16 cellular contexts compared by ENCODE assay signal in the genomic region with DNA sequence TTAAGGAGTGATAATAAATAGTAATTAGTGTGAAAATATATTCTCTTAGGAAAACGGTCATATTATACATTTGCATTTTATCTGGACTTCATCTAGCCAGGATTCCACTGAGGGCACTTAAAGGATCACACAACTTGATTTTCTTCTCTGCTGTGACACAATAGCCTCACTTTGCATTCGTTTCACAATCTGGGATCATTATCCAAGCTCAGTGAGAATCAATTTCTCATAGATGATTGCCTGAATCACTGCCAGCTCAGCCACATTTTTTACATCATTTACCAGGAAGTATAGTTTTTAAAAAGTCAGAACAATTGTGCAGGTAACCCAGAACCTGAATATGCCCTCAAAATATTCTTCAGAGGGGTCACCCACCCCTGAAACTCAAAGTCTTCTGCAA.
DNase-seq lines count a peak whose midpoint lies in the region; ATAC-seq and TF ChIP-seq lines count a peak whose summit lies in the region.
"Had no signal": no experiment of that assay in that cellular context is flagged by ENCODE, and none has a peak within 500 bp of the region (broad histone marks: within the 10 kb centered on the region; RNA-seq: fewer than 3 reads in every experiment).

No MANE protein-coding gene starts in this region.

- POLR2A ChIA-PET in WTC11 (lab: Charles Lee): no interaction called here

- 20 to 37% methylated on average over 2 of the region's 2 CpGs for WGBS in esophagus squamous epithelium, 2 donors

- peak; percentile 52 for DNase-seq in NCI-H1417 treated with DMSO at 0.1 percent for 48 hours (lab: John Stamatoyannopoulos, UW)
- no peak for DNase-seq in WTC11 (ENCODE audit: low spot score)
- DNase-seq in activated T-cell treated with anti-CD3 and anti-CD28 coated beads, Interleukin-2, amount 50 U/mL, for 1 hour: no peak
- no peak for DNase-seq in activated T-cell treated with anti-CD3 and anti-CD28 coated beads, Interleukin-2, amount 50 U/mL, for 24 hours
- no peak for DNase-seq in esophagus squamous epithelium (lab: John Stamatoyannopoulos, UW)
- DNase-seq: DMS 273 treated with DMSO at 0.1 percent for 48 hours, MV-4-11, NCI-H1694 treated with DMSO at 0.1 percent for 48 hours, NCI-H2171, NCI-H446 treated with DMSO at 0.1 percent for 48 hours, OCI-M1 had no signal

- H3K9me3 ChIP-seq in HUES48 (ENCODE audit: control insufficient read depth, insufficient read depth, low read length): no peaks in the 10 kb centered on the region
- no peaks in the 10 kb centered on the region for H3K9me3 ChIP-seq in iPS-20b (ENCODE audit: insufficient read depth, low read depth, low read length)
- H3K9me3 ChIP-seq in esophagus squamous epithelium: no peaks in the 10 kb centered on the region
- H3K9me3 ChIP-seq: BLaER1 had no signal

- no peak overlapping the region for H3K4me3 Mint-ChIP-seq in WTC11
- no peak overlapping the region for H3K4me3 Mint-ChIP-seq in activated T-cell treated with anti-CD3 and anti-CD28 coated beads, Interleukin-2, amount 50 U/mL, for 24 hours

- H3K27me3 Mint-ChIP-seq in WTC11 (ENCODE audit: low read depth): no peaks in the 10 kb centered on the region
- no peaks in the 10 kb centered on the region for H3K27me3 Mint-ChIP-seq in activated T-cell treated with anti-CD3 and anti-CD28 coated beads, Interleukin-2, amount 50 U/mL, for 24 hours

- no peak overlapping the region for H3K9ac ChIP-seq in HUES48 (ENCODE audit: low read depth, low read length)
- H3K9ac ChIP-seq in iPS-20b (ENCODE audit: low read depth, low read length): peak overlapping the region; percentile 75; the same call in 1 of the 2 replicates
- H3K9ac ChIP-seq: BLaER1 had no signal

- 0 out of 2 replicates have a peak, but pooled peaks cover 8% of the 10 kb centered on the region for H3K36me3 ChIP-seq in HUES48 (ENCODE audit: control insufficient read depth, insufficient read depth, low read length)
- peaks cover 7% of the 10 kb centered on the region; the same call in 1 of the 2 replicates for H3K36me3 ChIP-seq in iPS-20b (ENCODE audit: insufficient read depth, low read depth, low read length)
- no peaks in the 10 kb centered on the region for H3K36me3 ChIP-seq in esophagus squamous epithelium
- H3K36me3 ChIP-seq: BLaER1 had no signal

- no peak for TF ChIP-seq POLR2A in esophagus squamous epithelium (IDR thresholded peaks at IDR 0.05)

- no peaks in the 10 kb centered on the region for H3K9me3 Mint-ChIP-seq in WTC11
- H3K9me3 Mint-ChIP-seq in activated T-cell treated with anti-CD3 and anti-CD28 coated beads, Interleukin-2, amount 50 U/mL, for 24 hours: no peaks in the 10 kb centered on the region

- no peak for ATAC-seq in WTC11
- ATAC-seq in HG03039 (IDR thresholded peaks at IDR 0.05; ENCODE audit: unreplicated experiment): no peak

- H3K36me3 Mint-ChIP-seq in WTC11: peaks cover 5% of the 10 kb centered on the region; the same call in 1 of the 2 replicates
- H3K36me3 Mint-ChIP-seq in activated T-cell treated with anti-CD3 and anti-CD28 coated beads, Interleukin-2, amount 50 U/mL, for 24 hours (ENCODE audit: low read depth): no peaks in the 10 kb centered on the region

- peak overlapping the region; percentile 98 for H3K27ac Mint-ChIP-seq in WTC11
- H3K27ac Mint-ChIP-seq in activated T-cell treated with anti-CD3 and anti-CD28 coated beads, Interleukin-2, amount 50 U/mL, for 24 hours: no peak overlapping the region

- H3K27me3 ChIP-seq in HUES48 (ENCODE audit: control insufficient read depth, insufficient read depth, low read length) (no peaks in the 10 kb centered on the region), iPS-20b (ENCODE audit: insufficient read depth, low read length) (no peaks in the 10 kb centered on the region), esophagus squamous epithelium (no peaks in the 10 kb centered on the region)
- H3K27me3 ChIP-seq: BLaER1 had no signal

- H3K4me3 ChIP-seq in HUES48 (ENCODE audit: low read depth, low read length) (no peak overlapping the region), iPS-20b (ENCODE audit: low read length) (no peak overlapping the region), esophagus squamous epithelium (no peak overlapping the region)
- H3K4me3 ChIP-seq: BLaER1 had no signal

- intact Hi-C loops in esophagus squamous epithelium (cut with DNase I): no loop called here

- H3K27ac ChIP-seq in HUES48 (ENCODE audit: low read depth, low read length) (peak overlapping the region; percentile 76), iPS-20b (ENCODE audit: low read length) (no peak overlapping the region), esophagus squamous epithelium (peak overlapping the region in 1 of 4 donors; percentile 4)
- H3K27ac ChIP-seq: BLaER1, RWPE1 had no signal

- CTCF ChIA-PET in WTC11 (lab: Charles Lee): no interaction called here

- TF ChIP-seq CTCF in WTC11 (IDR thresholded peaks at IDR 0.05) (no peak), esophagus squamous epithelium (IDR thresholded peaks at IDR 0.05) (no peak)

- H3K4me1 Mint-ChIP-seq in WTC11: peaks cover 82% of the 10 kb centered on the region
- no peaks in the 10 kb centered on the region for H3K4me1 Mint-ChIP-seq in activated T-cell treated with anti-CD3 and anti-CD28 coated beads, Interleukin-2, amount 50 U/mL, for 24 hours (ENCODE audit: low read depth)

- peaks cover 66% of the 10 kb centered on the region for H3K4me1 ChIP-seq in HUES48 (ENCODE audit: control insufficient read depth, insufficient read depth, low read length)
- peaks cover 50% of the 10 kb centered on the region for H3K4me1 ChIP-seq in iPS-20b (ENCODE audit: insufficient read depth, low read length)
- H3K4me1 ChIP-seq in esophagus squamous epithelium: peaks cover 0 to 61% (median 6%) of the 10 kb centered on the region in 3 donors
- H3K4me1 ChIP-seq: BLaER1 had no signal

TF ChIP-seq in WTC11, 78 proteins besides CTCF, POLR2A, EP300 and RAD21 (continues in another document):
- TF ChIP-seq NFE2L1 (CRISPR knock-in tag; IDR thresholded peaks at IDR 0.05) (no peak), HMGA2 (CRISPR knock-in tag; IDR thresholded peaks at IDR 0.05) (no peak), NR2C2 (CRISPR knock-in tag; IDR thresholded peaks at IDR 0.05) (no peak), ZNF263 (CRISPR knock-in tag; IDR thresholded peaks at IDR 0.05; ENCODE audit: low read depth) (no peak), ZNF219 (CRISPR knock-in tag; IDR thresholded peaks at IDR 0.05; ENCODE audit: borderline replicate concordance) (no peak), ZBTB21 (CRISPR knock-in tag; IDR thresholded peaks at IDR 0.05; ENCODE audit: borderline replicate concordance) (no peak)
- TF ChIP-seq, protein P1, sequence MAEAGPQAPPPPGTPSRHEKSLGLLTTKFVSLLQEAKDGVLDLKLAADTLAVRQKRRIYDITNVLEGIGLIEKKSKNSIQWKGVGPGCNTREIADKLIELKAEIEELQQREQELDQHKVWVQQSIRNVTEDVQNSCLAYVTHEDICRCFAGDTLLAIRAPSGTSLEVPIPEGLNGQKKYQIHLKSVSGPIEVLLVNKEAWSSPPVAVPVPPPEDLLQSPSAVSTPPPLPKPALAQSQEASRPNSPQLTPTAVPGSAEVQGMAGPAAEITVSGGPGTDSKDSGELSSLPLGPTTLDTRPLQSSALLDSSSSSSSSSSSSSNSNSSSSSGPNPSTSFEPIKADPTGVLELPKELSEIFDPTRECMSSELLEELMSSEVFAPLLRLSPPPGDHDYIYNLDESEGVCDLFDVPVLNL (CRISPR knock-in tag; IDR thresholded peaks at IDR 0.05; ENCODE audit: borderline replicate concordance, low read depth): no peak
- TF ChIP-seq, protein P2, sequence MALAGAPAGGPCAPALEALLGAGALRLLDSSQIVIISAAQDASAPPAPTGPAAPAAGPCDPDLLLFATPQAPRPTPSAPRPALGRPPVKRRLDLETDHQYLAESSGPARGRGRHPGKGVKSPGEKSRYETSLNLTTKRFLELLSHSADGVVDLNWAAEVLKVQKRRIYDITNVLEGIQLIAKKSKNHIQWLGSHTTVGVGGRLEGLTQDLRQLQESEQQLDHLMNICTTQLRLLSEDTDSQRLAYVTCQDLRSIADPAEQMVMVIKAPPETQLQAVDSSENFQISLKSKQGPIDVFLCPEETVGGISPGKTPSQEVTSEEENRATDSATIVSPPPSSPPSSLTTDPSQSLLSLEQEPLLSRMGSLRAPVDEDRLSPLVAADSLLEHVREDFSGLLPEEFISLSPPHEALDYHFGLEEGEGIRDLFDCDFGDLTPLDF (CRISPR knock-in tag; IDR thresholded peaks at IDR 0.05): no peak
- TF ChIP-seq, protein P3, sequence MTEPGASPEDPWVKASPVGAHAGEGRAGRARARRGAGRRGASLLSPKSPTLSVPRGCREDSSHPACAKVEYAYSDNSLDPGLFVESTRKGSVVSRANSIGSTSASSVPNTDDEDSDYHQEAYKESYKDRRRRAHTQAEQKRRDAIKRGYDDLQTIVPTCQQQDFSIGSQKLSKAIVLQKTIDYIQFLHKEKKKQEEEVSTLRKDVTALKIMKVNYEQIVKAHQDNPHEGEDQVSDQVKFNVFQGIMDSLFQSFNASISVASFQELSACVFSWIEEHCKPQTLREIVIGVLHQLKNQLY (CRISPR knock-in tag; IDR thresholded peaks at IDR 0.05): no peak
- TF ChIP-seq, protein P4, sequence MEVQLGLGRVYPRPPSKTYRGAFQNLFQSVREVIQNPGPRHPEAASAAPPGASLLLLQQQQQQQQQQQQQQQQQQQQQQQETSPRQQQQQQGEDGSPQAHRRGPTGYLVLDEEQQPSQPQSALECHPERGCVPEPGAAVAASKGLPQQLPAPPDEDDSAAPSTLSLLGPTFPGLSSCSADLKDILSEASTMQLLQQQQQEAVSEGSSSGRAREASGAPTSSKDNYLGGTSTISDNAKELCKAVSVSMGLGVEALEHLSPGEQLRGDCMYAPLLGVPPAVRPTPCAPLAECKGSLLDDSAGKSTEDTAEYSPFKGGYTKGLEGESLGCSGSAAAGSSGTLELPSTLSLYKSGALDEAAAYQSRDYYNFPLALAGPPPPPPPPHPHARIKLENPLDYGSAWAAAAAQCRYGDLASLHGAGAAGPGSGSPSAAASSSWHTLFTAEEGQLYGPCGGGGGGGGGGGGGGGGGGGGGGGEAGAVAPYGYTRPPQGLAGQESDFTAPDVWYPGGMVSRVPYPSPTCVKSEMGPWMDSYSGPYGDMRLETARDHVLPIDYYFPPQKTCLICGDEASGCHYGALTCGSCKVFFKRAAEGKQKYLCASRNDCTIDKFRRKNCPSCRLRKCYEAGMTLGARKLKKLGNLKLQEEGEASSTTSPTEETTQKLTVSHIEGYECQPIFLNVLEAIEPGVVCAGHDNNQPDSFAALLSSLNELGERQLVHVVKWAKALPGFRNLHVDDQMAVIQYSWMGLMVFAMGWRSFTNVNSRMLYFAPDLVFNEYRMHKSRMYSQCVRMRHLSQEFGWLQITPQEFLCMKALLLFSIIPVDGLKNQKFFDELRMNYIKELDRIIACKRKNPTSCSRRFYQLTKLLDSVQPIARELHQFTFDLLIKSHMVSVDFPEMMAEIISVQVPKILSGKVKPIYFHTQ (CRISPR knock-in tag; IDR thresholded peaks at IDR 0.05): no peak
- TF ChIP-seq, protein P5, sequence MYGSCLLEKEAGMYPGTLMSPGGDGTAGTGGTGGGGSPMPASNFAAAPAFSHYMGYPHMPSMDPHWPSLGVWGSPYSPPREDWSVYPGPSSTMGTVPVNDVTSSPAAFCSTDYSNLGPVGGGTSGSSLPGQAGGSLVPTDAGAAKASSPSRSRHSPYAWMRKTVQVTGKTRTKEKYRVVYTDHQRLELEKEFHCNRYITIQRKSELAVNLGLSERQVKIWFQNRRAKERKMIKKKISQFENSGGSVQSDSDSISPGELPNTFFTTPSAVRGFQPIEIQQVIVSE (CRISPR knock-in tag; IDR thresholded peaks at IDR 0.05; ENCODE audit: borderline replicate concordance): no peak
